ENCODE assay signal across 28 cellular contexts in the genomic region with DNA sequence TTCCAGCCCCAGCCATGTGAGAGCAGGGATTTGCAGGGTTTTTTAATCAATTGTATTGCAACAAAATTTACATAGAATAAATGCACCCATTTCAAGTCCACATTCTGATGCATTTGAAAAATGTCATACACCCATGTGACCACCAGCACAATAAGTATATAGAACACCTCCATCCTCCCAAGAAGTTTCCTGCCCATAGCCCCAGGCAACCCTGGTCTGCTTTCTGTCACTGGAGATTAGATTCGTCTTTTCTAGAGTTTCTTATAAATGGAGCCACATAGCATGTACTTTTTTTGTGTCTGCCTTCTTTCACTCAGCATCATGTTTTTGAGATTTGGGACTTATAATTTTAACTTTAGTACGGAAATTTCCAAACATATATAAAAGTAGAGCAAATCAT.
"Had no signal": no experiment of that assay in that cellular context is flagged by ENCODE, and none has a peak within 500 bp of the region (broad histone marks: within the 10 kb centered on the region; RNA-seq: fewer than 3 reads in every experiment).

No MANE protein-coding gene starts in this region.

- ATAC-seq: body of pancreas, K562, Panc1 had no signal

- DNase-seq: activated CD4-positive, alpha-beta memory T cell treated with anti-CD3 and anti-CD28 coated beads for 36 hours; activated CD4-positive, alpha-beta T cell treated with anti-CD3 and anti-CD28 coated beads, Interleukin-2, amount 10 ng/mL, durations not matched to agents 7 days and 5 days; activated CD4-positive, CD25-positive, alpha-beta regulatory T cell; activated CD8-positive, alpha-beta memory T cell treated with anti-CD3 and anti-CD28 coated beads for 24 hours; activated gamma-delta T cell treated with Interleukin-2 at 50 U/mL for 16 hours; activated naive CD4-positive, alpha-beta T cell treated with anti-CD3 and anti-CD28 coated beads, Interleukin-2, amount 10 ng/mL, durations not matched to agents 7 days and 5 days; activated naive CD8-positive, alpha-beta T cell treated with anti-CD3 and anti-CD28 coated beads for 36 hours; activated T-cell treated with anti-CD3 and anti-CD28 coated beads, Interleukin-2, amount 50 U/mL, for 48 hours; adrenal gland; aorta; body of pancreas; central memory CD4-positive, alpha-beta T cell; Karpas-422; NCI-H1105 treated with DMSO at 0.1 percent for 48 hours; NCI-H146; NCI-H1930; NCI-H2171; NCI-H2227 treated with DMSO at 0.1 percent for 48 hours; NCI-H526 treated with DMSO at 0.1 percent for 48 hours; NK-92 treated with Interleukin-12 subunit alpha and Interleukin-12 subunit beta, amount 100 ng/mL, for 24 hours; OCI-M1; Right ventricle myocardium superior; RPMI8226; T-helper 1 cell had no signal

- H3K4me3 ChIP-seq: adrenal gland, body of pancreas, K562, SJSA1 had no signal

- H3K4me1 ChIP-seq: adrenal gland, body of pancreas had no signal

- H3K27me3 ChIP-seq: adrenal gland, body of pancreas, SJSA1 had no signal

- H3K9me3 ChIP-seq: adrenal gland, body of pancreas, SJSA1 had no signal

- H3K27ac ChIP-seq: adrenal gland, body of pancreas, SJSA1, VCaP had no signal

- H3K36me3 ChIP-seq: adrenal gland had no signal
